In the genomic region with DNA sequence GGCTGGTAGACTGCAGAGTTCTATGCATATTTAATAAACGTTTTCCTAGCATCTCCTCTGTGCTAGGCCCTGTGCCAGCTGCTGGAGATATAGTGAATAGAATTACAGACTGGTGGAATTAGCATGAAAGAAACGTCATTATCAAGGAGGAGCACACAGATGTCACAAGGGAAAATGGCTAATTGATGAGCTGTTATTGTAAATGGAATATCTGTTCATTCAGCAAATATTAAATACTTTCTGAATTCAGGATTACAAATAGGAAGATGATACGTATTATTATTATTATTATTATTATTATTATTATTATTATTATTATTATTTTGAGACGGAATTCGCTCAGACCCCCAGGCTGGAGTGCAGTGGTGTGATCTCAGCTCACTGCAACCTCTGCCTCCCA, we compare ENCODE assay signal across 8 cellular contexts. TPM values are rescaled to one million over a fixed set of nuclear protein-coding genes. Genes with fewer than 3 reads are reported as not detected.
DNase-seq lines count a peak whose midpoint lies in the region; ATAC-seq, FAIRE-seq and TF ChIP-seq lines count a peak whose summit lies in the region.

No MANE protein-coding gene starts in this region.

- peaks cover 40% of the 10 kb centered on the region for H3K79me2 ChIP-seq in HepG2 (ENCODE audit: insufficient read depth, low read length)

- H3K27ac Mint-ChIP-seq in activated naive CD4-positive, alpha-beta T cell treated with anti-CD3 and anti-CD28 coated beads for 36 hours, result peak overlapping the region; percentile 80
- H3K27ac Mint-ChIP-seq in activated naive CD8-positive, alpha-beta T cell treated with anti-CD3 and anti-CD28 coated beads, Interleukin-2, amount 50 U/mL, for 24 hours, result peak overlapping the region; percentile 92

- TF ChIP-seq EP300 in HepG2 (IDR thresholded peaks at IDR 0.05; ENCODE audit: low read depth in 2 of 2, low read length in 2 of 2) (no peak), HepG2 (CRISPR knock-in tag; IDR thresholded peaks at IDR 0.05; ENCODE audit: borderline replicate concordance) (no peak), tibial nerve (IDR thresholded peaks at IDR 0.05) (no peak)

- in situ Hi-C loops in HepG2 (cut with HindIII; ENCODE audit: extremely low pct_ligation_motif_present, low pct_unique_long_range_greater_than_20kb), result no loop called here

- 59% methylated on average over 5 of the region's 5 CpGs for WGBS in HepG2 (ENCODE audit: low lambda C conversion rate)
- WGBS in tibial nerve, 2 donors, result 54 to 58% methylated on average over 5 of the region's 5 CpGs

- peaks cover 6% of the 10 kb centered on the region for H3K36me3 Mint-ChIP-seq in activated naive CD4-positive, alpha-beta T cell treated with anti-CD3 and anti-CD28 coated beads for 36 hours (ENCODE audit: low read depth)
- peaks cover 26% of the 10 kb centered on the region for H3K36me3 Mint-ChIP-seq in activated naive CD8-positive, alpha-beta T cell treated with anti-CD3 and anti-CD28 coated beads, Interleukin-2, amount 50 U/mL, for 24 hours (ENCODE audit: low read depth)

- H3K4me2 ChIP-seq in HepG2 (ENCODE audit: low read depth, low read length), result peak overlapping the region; percentile 98

- no peak for FAIRE-seq in HepG2 (lab: Jason Lieb, UNC)

- H3K4me3 Mint-ChIP-seq in activated naive CD4-positive, alpha-beta T cell treated with anti-CD3 and anti-CD28 coated beads for 36 hours, result peak overlapping the region; percentile 81
- H3K4me3 Mint-ChIP-seq in activated naive CD8-positive, alpha-beta T cell treated with anti-CD3 and anti-CD28 coated beads, Interleukin-2, amount 50 U/mL, for 24 hours, result peak overlapping the region; percentile 96

- H3K27me3 Mint-ChIP-seq in activated naive CD4-positive, alpha-beta T cell treated with anti-CD3 and anti-CD28 coated beads for 36 hours (ENCODE audit: low read depth), result no peaks in the 10 kb centered on the region
- peaks cover 3% of the 10 kb centered on the region for H3K27me3 Mint-ChIP-seq in activated naive CD8-positive, alpha-beta T cell treated with anti-CD3 and anti-CD28 coated beads, Interleukin-2, amount 50 U/mL, for 24 hours

- no TSS peak for BruUV-seq in HepG2 (replicated peaks; lab: Mats Ljungman, UMichigan)

- no peak for TF ChIP-seq RAD21 in HepG2 (CRISPR knock-in tag; IDR thresholded peaks at IDR 0.05)

- no peaks in the 10 kb centered on the region for H4K20me1 ChIP-seq in HepG2 (ENCODE audit: insufficient read depth, low read length)

- H3K4me1 ChIP-seq in HepG2 (ENCODE audit: insufficient read depth, low read length), result peaks cover 35% of the 10 kb centered on the region
- H3K4me1 ChIP-seq in tibial nerve, result peaks cover 0 to 54% (median 20%) of the 10 kb centered on the region in 4 donors

- ATAC-seq in activated naive CD8-positive, alpha-beta T cell treated with anti-CD3 and anti-CD28 coated beads, Interleukin-2, amount 50 U/mL, for 24 hours, result no peak
- ATAC-seq in HepG2 (no peak), GM21447 (IDR thresholded peaks at IDR 0.05; ENCODE audit: unreplicated experiment) (no peak)

- H3K4me3 ChIP-seq in HepG2 (replicated peaks in 1 of 3; ENCODE audit: insufficient read depth in 1 of 3, low read depth in 2 of 3, low read length in 3 of 3), result peak overlapping the region; percentile 82 to 89 (median 88)
- H3K4me3 ChIP-seq in tibial nerve, result peak overlapping the region; percentile 67 to 96 (median 82)

- peak overlapping the region; percentile 91 for H3K9ac ChIP-seq in HepG2 (ENCODE audit: insufficient read depth, low read depth, low read length)

- no peak for DNase-seq in activated naive CD4-positive, alpha-beta T cell treated with anti-CD3 and anti-CD28 coated beads for 36 hours
- no peak for DNase-seq in activated naive CD4-positive, alpha-beta T cell (lab: John Stamatoyannopoulos, UW)
- no peak for DNase-seq in activated naive CD8-positive, alpha-beta T cell treated with anti-CD3 and anti-CD28 coated beads, Interleukin-2, amount 50 U/mL, for 24 hours
- DNase-seq in HepG2 (ENCODE audit: low spot score) (no peak), tibial nerve (ENCODE audit: low spot score in 2 of 2) (no peak), globus pallidus (ENCODE audit: low spot score) (no peak)
- no peak for DNase-seq in stimulated activated naive CD4-positive, alpha-beta T cell (lab: John Stamatoyannopoulos, UW)

- H3K4me1 Mint-ChIP-seq in activated naive CD4-positive, alpha-beta T cell treated with anti-CD3 and anti-CD28 coated beads for 36 hours (ENCODE audit: low read depth), result peaks cover 36% of the 10 kb centered on the region
- H3K4me1 Mint-ChIP-seq in activated naive CD8-positive, alpha-beta T cell treated with anti-CD3 and anti-CD28 coated beads, Interleukin-2, amount 50 U/mL, for 24 hours, result peaks cover 34% of the 10 kb centered on the region

- no peaks in the 10 kb centered on the region for H3K9me3 ChIP-seq in HepG2 (ENCODE audit: low read length)
- no peaks in the 10 kb centered on the region for H3K9me3 ChIP-seq in tibial nerve

- TF ChIP-seq POLR2A in HepG2 (IDR thresholded peaks at IDR 0.05; ENCODE audit: insufficient read depth in 1 of 2, low read depth in 2 of 2, low read length in 2 of 2) (no peak), tibial nerve (IDR thresholded peaks at IDR 0.05) (no peak)

- intact Hi-C loops in activated naive CD4-positive, alpha-beta T cell treated with anti-CD3 and anti-CD28 coated beads for 36 hours (cut with micrococcal nuclease), result loop anchor here (2.0 kb wide), 1 partner anchor 187 kb away; no protein-coding TSS in a partner anchor
- intact Hi-C loops in HepG2 (cut with micrococcal nuclease; ENCODE audit: unreplicated experiment), result no loop called here

- no peaks in the 10 kb centered on the region; a peak in 1 of 5 replicates for H3K27me3 ChIP-seq in HepG2 (ENCODE audit: control insufficient read depth in 1 of 2, insufficient read depth in 2 of 2, low read length in 2 of 2)
- no peaks in the 10 kb centered on the region for H3K27me3 ChIP-seq in tibial nerve

- no peaks in the 10 kb centered on the region for H3K9me3 Mint-ChIP-seq in activated naive CD4-positive, alpha-beta T cell treated with anti-CD3 and anti-CD28 coated beads for 36 hours
- no peaks in the 10 kb centered on the region for H3K9me3 Mint-ChIP-seq in activated naive CD8-positive, alpha-beta T cell treated with anti-CD3 and anti-CD28 coated beads, Interleukin-2, amount 50 U/mL, for 24 hours

- CTCF ChIA-PET in activated naive CD4-positive, alpha-beta T cell treated with anti-CD3 and anti-CD28 coated beads for 36 hours (lab: Charles Lee), result interaction anchor here (1.1 to 1.6 kb wide), 2 partner anchors 35 to 600 kb away, joined by 3 to 4 read pairs; no protein-coding TSS in a partner anchor
- CTCF ChIA-PET in HepG2 (lab: Yijun Ruan, JAX; ENCODE audit: low intra/inter-chr PET ratio, low total read pairs), result no interaction called here

- peaks cover 16 to 31% of the 10 kb centered on the region in 2 experiments for H3K36me3 ChIP-seq in HepG2 (replicated peaks in 1 of 2; ENCODE audit: control insufficient read depth in 1 of 2, insufficient read depth in 2 of 2, low read length in 2 of 2)
- H3K36me3 ChIP-seq in tibial nerve, result peaks cover 0 to 32% (median 3%) of the 10 kb centered on the region in 3 donors

- peak overlapping the region; percentile 75 for H3K27ac ChIP-seq in HepG2 (ENCODE audit: extremely low read length, insufficient read depth, low read length)
- H3K27ac ChIP-seq in tibial nerve, result no peak overlapping the region

- TF ChIP-seq CTCF in HepG2 (CRISPR knock-in tag; IDR thresholded peaks at IDR 0.05) (no peak), tibial nerve (IDR thresholded peaks at IDR 0.05) (no peak)

- H2AFZ ChIP-seq in HepG2 (ENCODE audit: low read length), result no peak overlapping the region

- POLR2A ChIA-PET in HepG2 (lab: Yijun Ruan, JAX), result interaction anchor here (0.7 to 1.7 kb wide), 4 partner anchors 18 to 162 kb away, joined by 3 to 7 read pairs (median 4); no protein-coding TSS in a partner anchor

TF ChIP-seq in HepG2, 621 proteins besides CTCF, POLR2A, EP300 and RAD21 (continues in another document):
- TF ChIP-seq ELF4 (CRISPR knock-in tag; IDR thresholded peaks at IDR 0.05; ENCODE audit: borderline replicate concordance) (no peak), ZNF781 (CRISPR knock-in tag; IDR thresholded peaks at IDR 0.05; ENCODE audit: borderline replicate concordance, not compliant biosample characterization) (no peak), MAFK (conservative IDR thresholded peaks at IDR 0.05 in 1 of 2, IDR thresholded peaks at IDR 0.05 in 1 of 2; ENCODE audit: low read length in 2 of 2) (peak; percentile 53 to 57; a peak in 3 of 4 replicates), MAFF (IDR thresholded peaks at IDR 0.05; ENCODE audit: low read depth, low read length) (peak; percentile 39; the same call in 1 of the 2 replicates)

RNA-seq across cellular contexts. Expression of gene AAR2, which starts 1.2 kb away (rescaled TPM):
- total RNA-seq in activated naive CD4-positive, alpha-beta T cell treated with anti-CD3 and anti-CD28 coated beads for 36 hours, result 10 to 100 TPM; 15.5 to 17.3 TPM
- total RNA-seq in HepG2 (2016; rRNA removed; fragmentation: Illumina TruSeq; extraction: Trizol), result 46.2 and 56.5 TPM in 2 replicates
- total RNA-seq in HepG2 (2016; cell fraction: cytosol; rRNA removed; fragmentation: Illumina TruSeq; extraction: Trizol; ENCODE audit: low read depth), result 6.6 and 7.3 TPM in 2 replicates
- 45.1 and 55.7 TPM in 2 replicates for total RNA-seq in HepG2 (2016; cell fraction: insoluble cytoplasmic fraction; rRNA removed; fragmentation: Illumina TruSeq; extraction: Trizol)
- 15.6 and 16.1 TPM in 2 replicates for total RNA-seq in HepG2 (2016; cell fraction: membrane; rRNA removed; fragmentation: Illumina TruSeq; extraction: Trizol)
- 31.3 and 35.6 TPM in 2 replicates for total RNA-seq in HepG2 (2016; cell fraction: nucleus; rRNA removed; fragmentation: Illumina TruSeq; extraction: Trizol)
- polyA plus RNA-seq in HepG2 (2011; rRNA removed), result 45.2 and 50.5 TPM in 2 replicates
- polyA plus RNA-seq in HepG2 (2011; cell fraction: cytosol; rRNA removed), result 37.7 and 43.1 TPM in 2 replicates
- polyA plus RNA-seq in HepG2 (2011; cell fraction: nucleus; rRNA removed), result 28.8 and 29.0 TPM in 2 replicates
- polyA plus RNA-seq in HepG2 (2012), result 29.3 and 35.7 TPM in 2 replicates
- polyA plus RNA-seq in HepG2 (2016; cell fraction: cytosol; fragmentation: Illumina TruSeq; extraction: Trizol; ENCODE audit: low read depth), result 4.9 and 5.0 TPM in 2 replicates
- 57.6 and 57.7 TPM in 2 replicates for polyA plus RNA-seq in HepG2 (2016; cell fraction: insoluble cytoplasmic fraction; fragmentation: Illumina TruSeq; extraction: Trizol; ENCODE audit: low read depth)
- polyA plus RNA-seq in HepG2 (2016; cell fraction: membrane; fragmentation: Illumina TruSeq; extraction: Trizol; ENCODE audit: low read depth), result 9.6 and 9.7 TPM in 2 replicates
- 41.9 and 45.1 TPM in 2 replicates for polyA plus RNA-seq in HepG2 (2016; cell fraction: nucleus; fragmentation: Illumina TruSeq; extraction: Trizol; ENCODE audit: insufficient read depth, low read depth)
- polyA minus RNA-seq in HepG2 (2011; rRNA and poly(A)+ RNA removed; ENCODE audit: low replicate concordance), result 89.7 and 103 TPM in 2 replicates
- polyA minus RNA-seq in HepG2 (2011; cell fraction: cytosol; rRNA and poly(A)+ RNA removed), result 24.4 and 25.0 TPM in 2 replicates
- 26.8 and 34.2 TPM in 2 replicates for polyA minus RNA-seq in HepG2 (2011; cell fraction: nucleus; rRNA and poly(A)+ RNA removed)
- total RNA-seq in tibial nerve, result 10 to 100 TPM; 24.5 to 35.6 (median 28.6) TPM
